Comparison of ENCODE assay signal across 14 cellular contexts in genomic region chr2:212451786-212452200, GRCh38.
DNase-seq lines count a peak whose midpoint lies in the region; ATAC-seq, FAIRE-seq and TF ChIP-seq lines count a peak whose summit lies in the region.
"Had no signal": no experiment of that assay in that cellular context is flagged by ENCODE, and none has a peak within 500 bp of the region (broad histone marks: within the 10 kb centered on the region; RNA-seq: fewer than 3 reads in every experiment).

No MANE protein-coding gene starts in this region.

- H3K4me3 ChIP-seq in astrocyte (ENCODE audit: insufficient read depth, low read depth, low read length), result no peak overlapping the region
- H3K4me3 ChIP-seq: skin epidermis had no signal

- FAIRE-seq in astrocyte (lab: Jason Lieb, UNC), result peak; percentile 84
- FAIRE-seq: colon, kidney had no signal

- H3K9me3 ChIP-seq in astrocyte (ENCODE audit: insufficient read depth, low read depth, low read length), result no peaks in the 10 kb centered on the region

- peaks cover 23% of the 10 kb centered on the region for H3K4me1 Mint-ChIP-seq in astrocyte (ENCODE audit: low read depth, unreplicated experiment)
- H3K4me1 Mint-ChIP-seq: stimulated activated effector memory CD8-positive, alpha-beta T cell treated with anti-CD3 and anti-CD28 coated beads, Interleukin-12 subunit alpha, Interleukin-12 subunit beta, amount 100 ng/mL, for 72 hours had no signal

- DNase-seq in left ventricle myocardium superior (no peak), Right ventricle myocardium inferior (ENCODE audit: missing footprints) (no peak), astrocyte (ENCODE audit: low read depth) (peak; percentile 89), iPS-NIHi7 (ENCODE audit: extremely low spot score) (peak; percentile 12), NCI-H1417 (lab: John Stamatoyannopoulos, UW) (no peak), ecto neural progenitor cell (ENCODE audit: low spot score) (no peak)
- DNase-seq: AML-193, kidney, NCI-H1436 had no signal

- H3K27ac Mint-ChIP-seq in astrocyte (ENCODE audit: unreplicated experiment), result peak overlapping the region; percentile 94
- H3K27ac Mint-ChIP-seq: stimulated activated effector memory CD8-positive, alpha-beta T cell treated with anti-CD3 and anti-CD28 coated beads, Interleukin-12 subunit alpha, Interleukin-12 subunit beta, amount 100 ng/mL, for 72 hours had no signal

- H3K4me2 ChIP-seq in astrocyte (ENCODE audit: low read length), result peak overlapping the region; percentile 63

- intact Hi-C loops in left ventricle myocardium superior (cut with micrococcal nuclease) (no loop called here), Right ventricle myocardium inferior (cut with DNase I) (no loop called here)

- no peak overlapping the region for H3K4me3 Mint-ChIP-seq in astrocyte (ENCODE audit: unreplicated experiment)
- H3K4me3 Mint-ChIP-seq: stimulated activated effector memory CD8-positive, alpha-beta T cell treated with anti-CD3 and anti-CD28 coated beads, Interleukin-12 subunit alpha, Interleukin-12 subunit beta, amount 100 ng/mL, for 72 hours had no signal

- TF ChIP-seq CTCF in astrocyte (IDR thresholded peaks at IDR 0.05; ENCODE audit: insufficient read depth, low read depth, low read length), result no peak

- H4K20me1 ChIP-seq in astrocyte (ENCODE audit: insufficient read depth, low read length), result no peaks in the 10 kb centered on the region

- H3K4me1 ChIP-seq in astrocyte (ENCODE audit: insufficient read depth, low read length), result no peaks in the 10 kb centered on the region

- peak; percentile 17 for ATAC-seq in left ventricle myocardium superior
- no peak for ATAC-seq in Right ventricle myocardium inferior
- ATAC-seq in HG02759 (IDR thresholded peaks at IDR 0.05; ENCODE audit: unreplicated experiment), result no peak
- ATAC-seq in GM21786 (IDR thresholded peaks at IDR 0.05; ENCODE audit: unreplicated experiment), result no peak
- ATAC-seq: stimulated activated effector memory CD8-positive, alpha-beta T cell treated with anti-CD3 and anti-CD28 coated beads, Interleukin-12 subunit alpha, Interleukin-12 subunit beta, amount 100 ng/mL, for 72 hours had no signal

- no peaks in the 10 kb centered on the region for H3K27me3 Mint-ChIP-seq in astrocyte (ENCODE audit: low read depth, unreplicated experiment)

- H3K9me3 Mint-ChIP-seq in astrocyte (ENCODE audit: unreplicated experiment), result no peaks in the 10 kb centered on the region

- H3K36me3 Mint-ChIP-seq in astrocyte (ENCODE audit: low read depth, unreplicated experiment), result no peaks in the 10 kb centered on the region
- H3K36me3 Mint-ChIP-seq: stimulated activated effector memory CD8-positive, alpha-beta T cell treated with anti-CD3 and anti-CD28 coated beads, Interleukin-12 subunit alpha, Interleukin-12 subunit beta, amount 100 ng/mL, for 72 hours had no signal

- no peak overlapping the region for H3K9ac ChIP-seq in astrocyte (ENCODE audit: low read length)

- H3K36me3 ChIP-seq in astrocyte (ENCODE audit: insufficient read depth, low read length), result no peaks in the 10 kb centered on the region

- no peak overlapping the region for H2AFZ ChIP-seq in astrocyte (ENCODE audit: low read depth, low read length)

- no peak overlapping the region for H3K27ac ChIP-seq in astrocyte (ENCODE audit: low read depth, low read length)
- H3K27ac ChIP-seq: skin epidermis had no signal

- no peaks in the 10 kb centered on the region for H3K27me3 ChIP-seq in astrocyte (ENCODE audit: insufficient read depth, low read length)

- H3K79me2 ChIP-seq in astrocyte (ENCODE audit: insufficient read depth, low read length), result no peaks in the 10 kb centered on the region

Comparison
In these comparisons a context has a peak if more than half of its experiments do, and no peak if none do; other contexts are left out.
1. DNase-seq: peak in astrocyte (single experiment) and iPS-NIHi7 (single experiment); none in left ventricle myocardium superior (single experiment), Right ventricle myocardium inferior (single experiment), NCI-H1417 (0 of 3) and ecto neural progenitor cell (single experiment).